12 cellular contexts compared by ENCODE assay signal in genomic region chr2:233402774-233403173, GRCh38. TPM values are rescaled to one million over a fixed set of nuclear protein-coding genes. Genes with fewer than 3 reads are reported as not detected.
DNase-seq lines count a peak whose midpoint lies in the region; ATAC-seq lines count a peak whose summit lies in the region.
"Had no signal": no experiment of that assay in that cellular context is flagged by ENCODE, and none has a peak within 500 bp of the region (broad histone marks: within the 10 kb centered on the region; RNA-seq: fewer than 3 reads in every experiment).

No MANE protein-coding gene starts in this region.

- no peak overlapping the region for H2AFZ ChIP-seq in Karpas-422 (ENCODE audit: low read length)

- no peaks in the 10 kb centered on the region for H3K27me3 Mint-ChIP-seq in activated naive CD4-positive, alpha-beta T cell treated with anti-CD3 and anti-CD28 coated beads, Interleukin-2, amount 50 U/mL, for 24 hours
- H3K27me3 Mint-ChIP-seq in activated naive CD8-positive, alpha-beta T cell treated with anti-CD3 and anti-CD28 coated beads for 36 hours: no peaks in the 10 kb centered on the region
- H3K27me3 Mint-ChIP-seq in naive thymus-derived CD4-positive, alpha-beta T cell: no peaks in the 10 kb centered on the region

- no peak for ATAC-seq in naive thymus-derived CD4-positive, alpha-beta T cell
- ATAC-seq in GM21786 (IDR thresholded peaks at IDR 0.05; ENCODE audit: unreplicated experiment): no peak

- H3K9me2 ChIP-seq in Karpas-422 (replicated peaks; ENCODE audit: insufficient read depth, low read length): no peaks in the 10 kb centered on the region

- H3K79me2 ChIP-seq in Karpas-422 (ENCODE audit: low read length): no peaks in the 10 kb centered on the region

- peak overlapping the region; percentile 3 for H3K4me3 Mint-ChIP-seq in activated naive CD4-positive, alpha-beta T cell treated with anti-CD3 and anti-CD28 coated beads, Interleukin-2, amount 50 U/mL, for 24 hours
- no peak overlapping the region for H3K4me3 Mint-ChIP-seq in activated naive CD8-positive, alpha-beta T cell treated with anti-CD3 and anti-CD28 coated beads for 36 hours
- peak overlapping the region in 7 of 10 donors; percentile 11 to 65 (median 48) for H3K4me3 Mint-ChIP-seq in naive thymus-derived CD4-positive, alpha-beta T cell

- H3K4me3 ChIP-seq in naive thymus-derived CD4-positive, alpha-beta T cell (ENCODE audit: low read length): no peak overlapping the region
- H3K4me3 ChIP-seq in Karpas-422 (ENCODE audit: low read length): no peak overlapping the region
- H3K4me3 ChIP-seq: breast epithelium had no signal

- H3K9ac ChIP-seq in Karpas-422 (ENCODE audit: low read length): no peak overlapping the region

- intact Hi-C loops in naive thymus-derived CD4-positive, alpha-beta T cell (cut with micrococcal nuclease): loop anchor here (5.0 to 10.0 kb wide), 3 partner anchors 135 to 310 kb away; partner anchors contain the start of genes UGT1A5 (in 1 of the 2) and USP40 (in 1 of the 2)

- H3K36me3 Mint-ChIP-seq in activated naive CD4-positive, alpha-beta T cell treated with anti-CD3 and anti-CD28 coated beads, Interleukin-2, amount 50 U/mL, for 24 hours: peaks cover 8% of the 10 kb centered on the region
- peaks cover 32% of the 10 kb centered on the region for H3K36me3 Mint-ChIP-seq in activated naive CD8-positive, alpha-beta T cell treated with anti-CD3 and anti-CD28 coated beads for 36 hours
- peaks cover 0 to 19% (median 6%) of the 10 kb centered on the region in 5 donors for H3K36me3 Mint-ChIP-seq in naive thymus-derived CD4-positive, alpha-beta T cell

- peak overlapping the region; percentile 69 for H3K27ac ChIP-seq in naive thymus-derived CD4-positive, alpha-beta T cell (ENCODE audit: low read depth, low read length)
- no peak overlapping the region for H3K27ac ChIP-seq in Karpas-422 (ENCODE audit: low read length)
- H3K27ac ChIP-seq: breast epithelium had no signal

- H3K27me3 ChIP-seq in naive thymus-derived CD4-positive, alpha-beta T cell (ENCODE audit: control insufficient read depth in 2 of 2, insufficient read depth in 2 of 2, low read length in 2 of 2): no peaks in the 10 kb centered on the region
- no peaks in the 10 kb centered on the region for H3K27me3 ChIP-seq in Karpas-422 (ENCODE audit: low read length)
- H3K27me3 ChIP-seq: breast epithelium had no signal

- no peaks in the 10 kb centered on the region for H4K20me1 ChIP-seq in Karpas-422 (ENCODE audit: insufficient read depth, low read depth, low read length)

- H3K4me2 ChIP-seq in Karpas-422 (ENCODE audit: low read depth, low read length, poor library complexity, severe bottlenecking): no peak overlapping the region

- H3K4me1 Mint-ChIP-seq in activated naive CD4-positive, alpha-beta T cell treated with anti-CD3 and anti-CD28 coated beads, Interleukin-2, amount 50 U/mL, for 24 hours: peaks cover 79% of the 10 kb centered on the region
- H3K4me1 Mint-ChIP-seq in activated naive CD8-positive, alpha-beta T cell treated with anti-CD3 and anti-CD28 coated beads for 36 hours: peaks cover 63% of the 10 kb centered on the region
- H3K4me1 Mint-ChIP-seq in naive thymus-derived CD4-positive, alpha-beta T cell: peaks cover 47 to 86% (median 81%) of the 10 kb centered on the region in 7 donors

- no peaks in the 10 kb centered on the region for H3K9me3 ChIP-seq in naive thymus-derived CD4-positive, alpha-beta T cell (ENCODE audit: control insufficient read depth in 2 of 3, low read length in 3 of 3)
- H3K9me3 ChIP-seq in Karpas-422 (ENCODE audit: low read length): no peaks in the 10 kb centered on the region
- H3K9me3 ChIP-seq: breast epithelium had no signal

- POLR2A ChIA-PET in naive thymus-derived CD4-positive, alpha-beta T cell (lab: Charles Lee): interaction anchor here (0.6 to 8.2 kb wide), 11 partner anchors 13 to 1018 kb away, joined by 3 to 143 read pairs (median 3); no protein-coding TSS in a partner anchor

- H3K36me3 ChIP-seq in naive thymus-derived CD4-positive, alpha-beta T cell (ENCODE audit: control insufficient read depth in 2 of 3, insufficient read depth in 3 of 3, low read length in 3 of 3): no peaks in the 10 kb centered on the region
- no peaks in the 10 kb centered on the region for H3K36me3 ChIP-seq in Karpas-422 (ENCODE audit: insufficient read depth, low read length)
- H3K36me3 ChIP-seq: breast epithelium had no signal

- DNase-seq in activated naive CD4-positive, alpha-beta T cell treated with anti-CD3 and anti-CD28 coated beads, Interleukin-2, amount 50 U/mL, for 16 hours: no peak
- no peak for DNase-seq in activated naive CD8-positive, alpha-beta T cell treated with anti-CD3 and anti-CD28 coated beads for 36 hours
- no peak for DNase-seq in naive thymus-derived CD4-positive, alpha-beta T cell
- DNase-seq in foreskin melanocyte (no peak), COLO829 (ENCODE audit: low spot score) (no peak), Karpas-422 (no peak)
- DNase-seq: NCI-H1694; RPMI8226; stimulated activated CD4-positive, alpha-beta T cell treated with anti-CD3 and anti-CD28 coated beads, Interleukin-12 subunit alpha, Interleukin-12 subunit beta, amount 100 ng/mL, for 4 hours had no signal

- H3K4me1 ChIP-seq in naive thymus-derived CD4-positive, alpha-beta T cell (ENCODE audit: control insufficient read depth in 2 of 2, insufficient read depth in 2 of 2, low read length in 2 of 2): peaks cover 25 to 55% of the 10 kb centered on the region in 2 donors
- no peaks in the 10 kb centered on the region for H3K4me1 ChIP-seq in Karpas-422 (ENCODE audit: low read length)
- H3K4me1 ChIP-seq: breast epithelium had no signal

- CTCF ChIA-PET in naive thymus-derived CD4-positive, alpha-beta T cell (lab: Charles Lee): interaction anchor here (0.6 to 13.7 kb wide), 11 partner anchors 12 to 642 kb away, joined by 3 to 379 read pairs (median 5); no protein-coding TSS in a partner anchor

- peak overlapping the region; percentile 89 for H3K27ac Mint-ChIP-seq in activated naive CD4-positive, alpha-beta T cell treated with anti-CD3 and anti-CD28 coated beads, Interleukin-2, amount 50 U/mL, for 24 hours
- peak overlapping the region; percentile 65 for H3K27ac Mint-ChIP-seq in activated naive CD8-positive, alpha-beta T cell treated with anti-CD3 and anti-CD28 coated beads for 36 hours
- peak overlapping the region; percentile 35 to 99 (median 92) for H3K27ac Mint-ChIP-seq in naive thymus-derived CD4-positive, alpha-beta T cell

- no peaks in the 10 kb centered on the region for H3K9me3 Mint-ChIP-seq in activated naive CD4-positive, alpha-beta T cell treated with anti-CD3 and anti-CD28 coated beads, Interleukin-2, amount 50 U/mL, for 24 hours
- no peaks in the 10 kb centered on the region for H3K9me3 Mint-ChIP-seq in activated naive CD8-positive, alpha-beta T cell treated with anti-CD3 and anti-CD28 coated beads for 36 hours
- H3K9me3 Mint-ChIP-seq in naive thymus-derived CD4-positive, alpha-beta T cell: no peaks in the 10 kb centered on the region

RNA-seq across cellular contexts. Expression of gene DGKD, which starts 48.5 kb away (rescaled TPM):
- total RNA-seq in activated naive CD8-positive, alpha-beta T cell treated with anti-CD3 and anti-CD28 coated beads for 36 hours: 10 to 100 TPM; 63.2 to 76.0 TPM
- 100 to 1,000 TPM in 4 of 5 experiments, 10 to 100 TPM in 1; 61.6 to 252 (median 213) TPM for total RNA-seq in naive thymus-derived CD4-positive, alpha-beta T cell
- 10 to 100 TPM; 25.8 to 41.0 TPM for polyA plus RNA-seq in naive thymus-derived CD4-positive, alpha-beta T cell
- total RNA-seq in Karpas-422 (2014; rRNA removed; shearing (Covaris generic); ENCODE audit: low replicate concordance): 10.2 and 11.5 TPM in 2 replicates
